8 cellular contexts compared by ENCODE assay signal in the genomic region with DNA sequence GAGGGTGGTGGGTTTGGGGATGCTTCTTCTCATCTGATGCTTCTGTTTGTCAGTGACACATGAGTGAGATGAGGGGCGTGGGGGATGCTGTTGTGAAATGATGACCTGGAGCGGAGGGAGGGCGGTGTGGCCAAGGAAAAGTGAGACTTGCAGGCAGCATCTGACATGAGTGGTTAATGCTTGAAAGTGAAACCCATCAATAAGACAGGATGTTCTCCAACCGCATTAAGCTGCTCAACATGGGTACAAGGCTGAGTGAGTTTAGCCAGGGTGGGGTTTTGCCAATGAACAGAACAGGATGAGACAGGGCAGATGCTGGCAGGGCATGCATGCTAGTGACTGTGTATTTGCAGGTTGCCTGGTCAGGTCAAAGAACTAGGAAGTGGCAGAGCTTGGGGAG. TPM values are rescaled to one million over a fixed set of nuclear protein-coding genes. Genes with fewer than 3 reads are reported as not detected.
DNase-seq lines count a peak whose midpoint lies in the region; ATAC-seq and TF ChIP-seq lines count a peak whose summit lies in the region.

No MANE protein-coding gene starts in this region.

- peak overlapping the region; percentile 52 for H3K27ac ChIP-seq in CD4-positive, CD25-positive, alpha-beta regulatory T cell (ENCODE audit: insufficient read depth, low read length, poor library complexity, severe bottlenecking)
- H3K27ac ChIP-seq in esophagus squamous epithelium (no peak overlapping the region), transverse colon (no peak overlapping the region)

- DNase-seq in CD4-positive, CD25-positive, alpha-beta regulatory T cell: peak; percentile 18 to 94 (median 69)
- DNase-seq in T-helper 22 cell (ENCODE audit: low read depth) (peak; percentile 12), esophagus squamous epithelium (lab: John Stamatoyannopoulos, UW) (peak; percentile 14), transverse colon (peak; percentile 8), NCI-H187 (lab: John Stamatoyannopoulos, UW) (no peak), cerebellum (ENCODE audit: low spot score) (no peak)
- no peak for DNase-seq in effector CD8-positive, alpha-beta T cell (lab: John Stamatoyannopoulos, UW)

- TF ChIP-seq POLR2A in esophagus squamous epithelium (IDR thresholded peaks at IDR 0.05): no peak
- no peak for TF ChIP-seq POLR2A in transverse colon (IDR thresholded peaks at IDR 0.05)

- peaks cover 6% of the 10 kb centered on the region for H3K27me3 Mint-ChIP-seq in CD4-positive, CD25-positive, alpha-beta regulatory T cell

- H3K9me3 Mint-ChIP-seq in CD4-positive, CD25-positive, alpha-beta regulatory T cell: no peaks in the 10 kb centered on the region

- peak; percentile 98 to 99 for ATAC-seq in CD4-positive, CD25-positive, alpha-beta regulatory T cell (ENCODE audit: low read depth in 2 of 2)
- ATAC-seq in HG02610 (IDR thresholded peaks at IDR 0.05; ENCODE audit: unreplicated experiment): peak; percentile 88

- TF ChIP-seq CTCF in esophagus squamous epithelium (IDR thresholded peaks at IDR 0.05) (no peak), transverse colon (IDR thresholded peaks at IDR 0.05) (no peak)

- 26 to 48% methylated on average over 4 of the region's 4 CpGs for WGBS in esophagus squamous epithelium, 2 donors
- 20 to 51% methylated on average over 1 to 4 of the region's 4 CpGs for WGBS in transverse colon (ENCODE audit: low coverage in 1 of 2), 2 donors

- peaks cover 18% of the 10 kb centered on the region for H3K4me1 ChIP-seq in CD4-positive, CD25-positive, alpha-beta regulatory T cell (ENCODE audit: control insufficient read depth, insufficient read depth, low read length, poor library complexity, severe bottlenecking)
- H3K4me1 ChIP-seq in esophagus squamous epithelium (peaks cover 0 to 7% (median 0%) of the 10 kb centered on the region in 3 donors), transverse colon (no peaks in the 10 kb centered on the region)

- intact Hi-C loops in esophagus squamous epithelium (cut with DNase I): no loop called here
- intact Hi-C loops in transverse colon (cut with DNase I; ENCODE audit: low total_unique reads): no loop called here

- no peaks in the 10 kb centered on the region for H3K27me3 ChIP-seq in CD4-positive, CD25-positive, alpha-beta regulatory T cell (ENCODE audit: control insufficient read depth, insufficient read depth, low read length)
- H3K27me3 ChIP-seq in esophagus squamous epithelium (peaks cover 0 to 18% (median 0%) of the 10 kb centered on the region in 4 donors), transverse colon (no peaks in the 10 kb centered on the region)

- no peaks in the 10 kb centered on the region for H3K36me3 Mint-ChIP-seq in CD4-positive, CD25-positive, alpha-beta regulatory T cell

- TF ChIP-seq EP300 in transverse colon (IDR thresholded peaks at IDR 0.05; ENCODE audit: low read depth): no peak

- no peaks in the 10 kb centered on the region for H3K9me3 ChIP-seq in CD4-positive, CD25-positive, alpha-beta regulatory T cell (ENCODE audit: control insufficient read depth in 2 of 2, low read length in 2 of 2)
- H3K9me3 ChIP-seq in esophagus squamous epithelium (no peaks in the 10 kb centered on the region), transverse colon (no peaks in the 10 kb centered on the region)

- peaks cover 5 to 38% (median 17%) of the 10 kb centered on the region in 4 donors for H3K4me1 Mint-ChIP-seq in CD4-positive, CD25-positive, alpha-beta regulatory T cell

- peak overlapping the region; percentile 2 to 85 (median 54) for H3K4me3 Mint-ChIP-seq in CD4-positive, CD25-positive, alpha-beta regulatory T cell

- peak overlapping the region; percentile 57 for H3K4me3 ChIP-seq in CD4-positive, CD25-positive, alpha-beta regulatory T cell (ENCODE audit: low read depth, low read length)
- H3K4me3 ChIP-seq in esophagus squamous epithelium: no peak overlapping the region
- no peak overlapping the region for H3K4me3 ChIP-seq in transverse colon

- in situ Hi-C loops in transverse colon (cut with MboI; ENCODE audit: low pct_ligation_motif_present in 1 of 4, low pct_unique_long_range_greater_than_20kb in 1 of 4, low sequenced_read_pairs in 3 of 4): no loop called here

- H3K27ac Mint-ChIP-seq in CD4-positive, CD25-positive, alpha-beta regulatory T cell: peak overlapping the region; percentile 88 to 96 (median 92)

- no peaks in the 10 kb centered on the region for H3K36me3 ChIP-seq in CD4-positive, CD25-positive, alpha-beta regulatory T cell (ENCODE audit: control insufficient read depth, insufficient read depth, low read length)
- H3K36me3 ChIP-seq in esophagus squamous epithelium (no peaks in the 10 kb centered on the region), transverse colon (no peaks in the 10 kb centered on the region)

RNA-seq across cellular contexts. Expression of a gene that starts 16.5 kb away (rescaled TPM):
- total RNA-seq in CD4-positive, CD25-positive, alpha-beta regulatory T cell: not detected
- not detected for polyA plus RNA-seq in CD4-positive, CD25-positive, alpha-beta regulatory T cell
- total RNA-seq in esophagus squamous epithelium (not detected), transverse colon (not detected), cerebellum (not detected)

RNA-seq across cellular contexts. Expression of a gene that starts 19.8 kb away (rescaled TPM):
- total RNA-seq in CD4-positive, CD25-positive, alpha-beta regulatory T cell: 147 TPM
- polyA plus RNA-seq in CD4-positive, CD25-positive, alpha-beta regulatory T cell: 100 to 1,000 TPM; 276 to 323 (median 303) TPM
- total RNA-seq in esophagus squamous epithelium: 10 to 100 TPM; 38.5 to 48.4 (median 47.2) TPM
- total RNA-seq in transverse colon: 10 to 100 TPM; 34.4 to 58.2 (median 52.4) TPM
- 25.0 TPM for total RNA-seq in cerebellum

RNA-seq across cellular contexts. Expression of a gene that starts 53.7 kb away (rescaled TPM):
- total RNA-seq in CD4-positive, CD25-positive, alpha-beta regulatory T cell: 136 TPM
- 10 to 100 TPM; 36.9 to 54.5 (median 44.6) TPM for polyA plus RNA-seq in CD4-positive, CD25-positive, alpha-beta regulatory T cell
- total RNA-seq in esophagus squamous epithelium (10 to 100 TPM; 51.7 to 65.0 (median 58.5) TPM), transverse colon (10 to 100 TPM; 54.6 to 66.8 (median 61.7) TPM), cerebellum (11.3 TPM)

Comparison
In these comparisons a context has a peak if more than half of its experiments do, and no peak if none do; other contexts are left out.
1. DNase-seq: peak in CD4-positive, CD25-positive, alpha-beta regulatory T cell (3 of 3), T-helper 22 cell (single experiment), esophagus squamous epithelium (single experiment) and transverse colon (single experiment); none in NCI-H187 (0 of 2), cerebellum (single experiment) and effector CD8-positive, alpha-beta T cell (single experiment).